In the genomic region with DNA sequence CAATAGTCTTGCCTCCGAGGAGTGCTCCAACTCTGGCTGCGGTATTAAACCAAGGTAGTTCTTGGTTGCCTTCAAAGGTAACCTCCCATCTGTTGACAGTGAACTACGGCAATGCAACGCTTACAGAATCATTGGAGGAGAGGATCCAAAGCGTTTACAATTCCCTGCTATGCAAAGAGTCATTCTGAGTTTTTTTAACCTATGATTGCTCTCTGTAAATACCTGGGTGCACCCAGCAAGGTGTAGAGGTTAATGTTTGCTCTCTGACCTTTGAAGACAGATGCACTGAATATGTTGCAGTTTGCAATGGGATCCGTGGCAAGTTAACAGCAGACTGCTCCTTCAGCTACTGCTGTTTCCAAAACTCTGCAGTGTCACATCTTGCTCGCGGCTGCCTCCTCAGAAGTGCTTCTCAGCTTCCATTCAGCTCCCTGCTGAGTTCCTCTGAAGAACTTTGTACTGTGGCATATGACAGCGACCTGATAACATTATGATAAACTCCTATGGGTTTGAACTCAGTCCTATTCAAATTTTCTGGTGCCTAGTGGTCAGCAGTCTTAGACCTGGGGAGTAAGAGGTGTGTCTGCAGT, we compare ENCODE assay signal across 15 cellular contexts. TPM values are rescaled to one million over a fixed set of nuclear protein-coding genes. Genes with fewer than 3 reads are reported as not detected.
A peak's percentile ranks its signal among the peaks of the same experiment; 100 is the strongest.
DNase-seq lines count a peak whose midpoint lies in the region; ATAC-seq and TF ChIP-seq lines count a peak whose summit lies in the region.
"Had no signal": no experiment of that assay in that cellular context is flagged by ENCODE, and none has a peak within 500 bp of the region (broad histone marks: within the 10 kb centered on the region; RNA-seq: fewer than 3 reads in every experiment).

No MANE protein-coding gene starts in this region.

- H3K36me3 Mint-ChIP-seq in GM23338 (ENCODE audit: low read depth) (no peaks in the 10 kb centered on the region), brain (no peaks in the 10 kb centered on the region), T-helper 17 cell (ENCODE audit: low read depth) (no peaks in the 10 kb centered on the region)

- H3K27ac ChIP-seq in GM23338 (ENCODE audit: low read depth): peak overlapping the region; percentile 2; the same call in 1 of the 2 replicates
- peak overlapping the region; percentile 31 for H3K27ac ChIP-seq in mesodermal cell (ENCODE audit: low read depth, low read length, severe bottlenecking)
- H3K27ac ChIP-seq in suprapubic skin: peak overlapping the region; percentile 87
- H3K27ac ChIP-seq: spleen had no signal

- no peaks in the 10 kb centered on the region for H4K20me1 ChIP-seq in GM23338 (replicated peaks; ENCODE audit: insufficient read depth)

- no peak overlapping the region for H2AFZ ChIP-seq in GM23338

- H3K4me1 ChIP-seq in GM23338 (ENCODE audit: insufficient read depth) (peaks cover 28% of the 10 kb centered on the region), mesodermal cell (ENCODE audit: control insufficient read depth, insufficient read depth, low read length, poor library complexity, severe bottlenecking) (peaks cover 14% of the 10 kb centered on the region), suprapubic skin (peaks cover 67% of the 10 kb centered on the region)
- H3K4me1 ChIP-seq: spleen had no signal

- H3K27ac Mint-ChIP-seq in GM23338 (peak overlapping the region; percentile 54), brain (peak overlapping the region in 3 of 5 experiments; percentile 37 to 93 (median 80)), T-helper 17 cell (no peak overlapping the region)
- H3K27ac Mint-ChIP-seq: activated CD8-positive, alpha-beta T cell treated with anti-CD3 and anti-CD28 coated beads, Interleukin-2, amount 10 ng/mL, durations not matched to agents 7 days and 5 days; activated T-helper 17 cell treated with anti-CD3 and anti-CD28 coated beads, Interleukin-2, amount 50 U/mL, for 72 hours; stimulated activated naive CD8-positive, alpha-beta T cell treated with anti-CD3 and anti-CD28 coated beads, Interleukin-15, Interleukin-2, amounts not matched to agents 100 ng/mL and 50 ng/mL, for 24 hours had no signal

- no peaks in the 10 kb centered on the region for H3K27me3 ChIP-seq in GM23338 (ENCODE audit: insufficient read depth)
- H3K27me3 ChIP-seq in suprapubic skin: no peaks in the 10 kb centered on the region

- H3K4me2 ChIP-seq in GM23338: peak overlapping the region; percentile 71

- H3K4me1 Mint-ChIP-seq in GM23338 (peaks cover 41% of the 10 kb centered on the region), brain (peaks cover 57% of the 10 kb centered on the region), T-helper 17 cell (no peaks in the 10 kb centered on the region)
- H3K4me1 Mint-ChIP-seq: activated T-helper 17 cell treated with anti-CD3 and anti-CD28 coated beads, Interleukin-2, amount 50 U/mL, for 72 hours had no signal

- TF ChIP-seq CTCF in GM23338 (conservative IDR thresholded peaks at IDR 0.05; ENCODE audit: low read depth in 2 of 2) (no peak), brain (conservative IDR thresholded peaks at IDR 0.05) (no peak), suprapubic skin (IDR thresholded peaks at IDR 0.05) (no peak)

- ATAC-seq in GM23338: peak; percentile 52
- no peak for ATAC-seq in T-helper 17 cell
- no peak for ATAC-seq in Right ventricle myocardium superior (ENCODE audit: poor library complexity)
- ATAC-seq: activated CD8-positive, alpha-beta T cell treated with anti-CD3 and anti-CD28 coated beads, Interleukin-2, amount 10 ng/mL, durations not matched to agents 7 days and 5 days; activated T-helper 17 cell treated with anti-CD3 and anti-CD28 coated beads, Interleukin-2, amount 50 U/mL, for 72 hours had no signal

- H3F3A ChIP-seq in GM23338 (replicated peaks; ENCODE audit: low read depth): no peaks in the 10 kb centered on the region

- WGBS in mesodermal cell (ENCODE audit: insufficient coverage in 2 of 2), 2 experiments: 56 to 65% methylated on average over 8 of the region's 9 CpGs
- 47% methylated on average over 9 of the region's 9 CpGs for WGBS in suprapubic skin

- H3K4me3 ChIP-seq in GM23338: peak overlapping the region; percentile 27; the same call in 1 of the 2 replicates
- no peak overlapping the region for H3K4me3 ChIP-seq in mesodermal cell (ENCODE audit: extremely low read depth, insufficient read depth, low read length, poor library complexity, severe bottlenecking)
- peak overlapping the region; percentile 44 for H3K4me3 ChIP-seq in suprapubic skin
- H3K4me3 ChIP-seq: spleen had no signal

- H3K9me3 ChIP-seq in mesodermal cell (ENCODE audit: control insufficient read depth, low read length) (no peaks in the 10 kb centered on the region), suprapubic skin (no peaks in the 10 kb centered on the region), T-helper 17 cell (ENCODE audit: control insufficient read depth, low read length, poor library complexity, severe bottlenecking) (no peaks in the 10 kb centered on the region)
- H3K9me3 ChIP-seq: spleen had no signal

- H3K36me3 ChIP-seq in GM23338 (ENCODE audit: insufficient read depth) (no peaks in the 10 kb centered on the region), mesodermal cell (ENCODE audit: control insufficient read depth, insufficient read depth, low read length) (no peaks in the 10 kb centered on the region), suprapubic skin (no peaks in the 10 kb centered on the region)
- H3K36me3 ChIP-seq: spleen had no signal

- peaks cover 4% of the 10 kb centered on the region for H3K27me3 Mint-ChIP-seq in GM23338 (ENCODE audit: insufficient read depth, low read depth, poor library complexity)
- no peaks in the 10 kb centered on the region for H3K27me3 Mint-ChIP-seq in brain
- peaks cover 33% of the 10 kb centered on the region for H3K27me3 Mint-ChIP-seq in T-helper 17 cell

- H3K4me3 Mint-ChIP-seq in GM23338 (peak overlapping the region; percentile 59), brain (peak overlapping the region in 4 of 5 experiments; percentile 63 to 84 (median 76)), T-helper 17 cell (no peak overlapping the region)
- H3K4me3 Mint-ChIP-seq: activated CD8-positive, alpha-beta T cell treated with anti-CD3 and anti-CD28 coated beads, Interleukin-2, amount 10 ng/mL, durations not matched to agents 7 days and 5 days; activated T-helper 17 cell treated with anti-CD3 and anti-CD28 coated beads, Interleukin-2, amount 50 U/mL, for 72 hours; stimulated activated naive CD8-positive, alpha-beta T cell treated with anti-CD3 and anti-CD28 coated beads, Interleukin-15, Interleukin-2, amounts not matched to agents 100 ng/mL and 50 ng/mL, for 24 hours had no signal

- no peak for TF ChIP-seq POLR2A in suprapubic skin (IDR thresholded peaks at IDR 0.05)

- no peak for TF ChIP-seq EP300 in suprapubic skin (IDR thresholded peaks at IDR 0.05)

- peaks cover 7% of the 10 kb centered on the region for H3K79me2 ChIP-seq in GM23338 (replicated peaks; ENCODE audit: insufficient read depth)

- H3K9me3 Mint-ChIP-seq in GM23338 (no peaks in the 10 kb centered on the region), brain (no peaks in the 10 kb centered on the region)
- H3K9me3 Mint-ChIP-seq: activated T-helper 17 cell treated with anti-CD3 and anti-CD28 coated beads, Interleukin-2, amount 50 U/mL, for 72 hours; stimulated activated naive CD8-positive, alpha-beta T cell treated with anti-CD3 and anti-CD28 coated beads, Interleukin-15, Interleukin-2, amounts not matched to agents 100 ng/mL and 50 ng/mL, for 24 hours had no signal

- DNase-seq in GM23338 (ENCODE audit: low spot score) (peak; percentile 34), suprapubic skin (ENCODE audit: low spot score in 2 of 2) (no peak), T-helper 17 cell (no peak), Right ventricle myocardium superior (no peak), COLO668 (lab: John Stamatoyannopoulos, UW; ENCODE audit: unreplicated experiment) (no peak)
- DNase-seq in stimulated activated CD4-positive, alpha-beta T cell treated with anti-CD3 and anti-CD28 coated beads, Interleukin-2, amount 100 ng/mL, for 24 hours: no peak
- DNase-seq: activated CD8-positive, alpha-beta T cell treated with anti-CD3 and anti-CD28 coated beads, Interleukin-2, amount 10 ng/mL, durations not matched to agents 7 days and 5 days; amniotic stem cell; NCI-H1930; NCI-H748 treated with DMSO at 0.1 percent for 48 hours; spleen had no signal

- intact Hi-C loops in Right ventricle myocardium superior (cut with DNase I): no loop called here

- no peaks in the 10 kb centered on the region for H3K9me2 ChIP-seq in GM23338 (ENCODE audit: insufficient read depth)

RNA-seq across cellular contexts. Expression of a gene that starts 29.0 kb away (rescaled TPM):
- total RNA-seq in GM23338 (2014; rRNA removed; shearing (Covaris generic)): 9.1 and 17.7 TPM in 2 replicates
- polyA plus RNA-seq in GM23338 (2016; fragmentation: Nextera tagmentation; extraction: Ambion mirVana): 6.0 and 6.4 TPM in 2 replicates
- polyA plus RNA-seq in brain (ENCODE audit: insufficient read depth, low read depth, low replicate concordance): 1.7 TPM
- polyA plus RNA-seq in mesodermal cell (2013, experiment 1 of 2): 8.4 TPM
- polyA plus RNA-seq in mesodermal cell (2013, experiment 2 of 2): 7.4 TPM
- total RNA-seq in suprapubic skin: 100 to 1,000 TPM in 1 of 4 donors, 10 to 100 TPM in 3; 59.2 to 109 (median 72.1) TPM
- total RNA-seq in T-helper 17 cell: under 1 TPM; 0.39 to 0.85 TPM
- total RNA-seq in Right ventricle myocardium superior: 38.2 TPM
- total RNA-seq: activated CD8-positive, alpha-beta T cell treated with anti-CD3 and anti-CD28 coated beads, Interleukin-2, amount 10 ng/mL, durations not matched to agents 7 days and 5 days had no signal

Comparison
In these comparisons a context has a peak if more than half of its experiments do, and no peak if none do; other contexts are left out.
1. H3K27ac ChIP-seq: peak in every context shown above with its lines; median percentile 87 in suprapubic skin; 31 in mesodermal cell; 2 in GM23338.